ENCODE assay signal across 14 cellular contexts in the genomic region with DNA sequence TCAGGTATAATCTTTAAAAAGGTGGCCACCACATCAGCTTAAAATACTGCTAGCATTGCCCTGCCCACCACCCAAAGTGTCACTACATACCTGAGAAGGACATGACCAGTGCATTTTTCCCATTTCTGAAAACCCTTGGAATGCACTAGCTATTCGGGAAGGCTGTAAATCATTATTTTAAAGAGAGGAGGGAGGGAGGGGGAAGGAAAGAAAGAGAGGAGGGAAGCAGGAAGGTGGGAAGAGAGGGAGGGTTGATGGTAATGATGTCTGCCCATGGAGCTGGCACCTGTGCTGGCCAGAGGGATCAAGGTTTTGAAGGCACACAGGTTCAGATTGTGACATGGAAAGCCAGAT.
"Had no signal": no experiment of that assay in that cellular context is flagged by ENCODE, and none has a peak within 500 bp of the region (broad histone marks: within the 10 kb centered on the region; RNA-seq: fewer than 3 reads in every experiment).

No MANE protein-coding gene starts in this region.

- H3K9me3 ChIP-seq: sigmoid colon, spleen, stomach, testis had no signal

- H3K27me3 Mint-ChIP-seq: activated CD4-positive, alpha-beta T cell treated with anti-CD3 and anti-CD28 coated beads, Interleukin-2, amount 10 ng/mL, durations not matched to agents 7 days and 5 days; activated naive CD8-positive, alpha-beta T cell; naive B cell had no signal

- H3K36me3 ChIP-seq: neural progenitor cell had no signal

- DNase-seq: activated CD4-positive, alpha-beta T cell treated with anti-CD3 and anti-CD28 coated beads, Interleukin-2, amount 10 ng/mL, durations not matched to agents 7 days and 5 days; activated CD8-positive, alpha-beta memory T cell treated with anti-CD3 and anti-CD28 coated beads, Interleukin-2, amount 50 U/mL, for 48 hours; activated gamma-delta T cell; activated T-cell treated with anti-CD3 and anti-CD28 coated beads, Interleukin-2, amount 50 U/mL, for 72 hours; effector CD8-positive, alpha-beta T cell; glutamatergic neuron; hypothalamus; naive B cell; sigmoid colon; spleen; stomach; testis had no signal

- H3K27me3 ChIP-seq: neural progenitor cell, sigmoid colon, spleen, stomach, testis had no signal

- H3K27ac ChIP-seq: sigmoid colon, spleen, stomach, testis had no signal

- H3K4me3 ChIP-seq: neural progenitor cell, sigmoid colon, spleen, stomach, testis had no signal

- H3K9ac ChIP-seq: neural progenitor cell had no signal

- H3K27ac Mint-ChIP-seq: activated CD4-positive, alpha-beta T cell treated with anti-CD3 and anti-CD28 coated beads, Interleukin-2, amount 10 ng/mL, durations not matched to agents 7 days and 5 days; activated T-cell treated with anti-CD3 and anti-CD28 coated beads, Interleukin-2, amount 50 U/mL, for 72 hours; neural progenitor cell had no signal

- H2AFZ ChIP-seq: neural progenitor cell had no signal

- H3K4me2 ChIP-seq: neural progenitor cell had no signal

- H3K9me3 Mint-ChIP-seq: naive B cell had no signal

- H3K4me1 ChIP-seq: testis had no signal

- H3K4me3 Mint-ChIP-seq: activated CD4-positive, alpha-beta T cell treated with anti-CD3 and anti-CD28 coated beads, Interleukin-2, amount 10 ng/mL, durations not matched to agents 7 days and 5 days; activated naive CD8-positive, alpha-beta T cell; activated T-cell treated with anti-CD3 and anti-CD28 coated beads, Interleukin-2, amount 50 U/mL, for 72 hours; naive B cell; neural progenitor cell had no signal
